ENCODE assay signal across 14 cellular contexts in the genomic region with DNA sequence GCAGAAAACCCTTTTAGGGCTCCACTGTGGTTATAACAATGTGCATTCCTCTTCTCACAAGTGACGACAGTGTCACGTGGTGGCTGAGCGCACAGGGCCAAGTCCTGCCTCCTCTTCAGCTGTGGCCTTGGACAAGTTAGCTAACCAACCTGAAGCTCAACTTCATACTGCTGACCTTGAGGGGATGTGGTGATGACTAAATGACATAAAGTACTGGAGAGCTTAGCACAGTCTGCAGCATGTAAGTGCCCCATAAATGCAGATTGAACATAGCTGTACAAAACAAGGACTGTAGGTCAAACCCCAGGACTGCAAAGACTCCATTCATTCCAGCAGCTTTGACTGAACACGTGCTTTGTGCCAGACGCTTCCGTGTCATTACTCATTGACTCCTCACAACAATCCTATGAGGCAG. TPM values are rescaled to one million over a fixed set of nuclear protein-coding genes. Genes with fewer than 3 reads are reported as not detected.
DNase-seq lines count a peak whose midpoint lies in the region; ATAC-seq, FAIRE-seq and TF ChIP-seq lines count a peak whose summit lies in the region.
"Had no signal": no experiment of that assay in that cellular context is flagged by ENCODE, and none has a peak within 500 bp of the region (broad histone marks: within the 10 kb centered on the region; RNA-seq: fewer than 3 reads in every experiment).

No MANE protein-coding gene starts in this region.

- H3K4me3 Mint-ChIP-seq in astrocyte (ENCODE audit: unreplicated experiment) = no peak overlapping the region
- H3K4me3 Mint-ChIP-seq in natural killer cell = no peak overlapping the region
- H3K4me3 Mint-ChIP-seq in activated CD4-positive, alpha-beta T cell treated with anti-CD3 and anti-CD28 coated beads, Interleukin-2, amount 10 ng/mL, durations not matched to agents 24 days and 14 days = no peak overlapping the region
- H3K4me3 Mint-ChIP-seq: CD4-positive, alpha-beta T cell; naive B cell had no signal

- no peaks in the 10 kb centered on the region for H3K9me3 ChIP-seq in astrocyte (ENCODE audit: insufficient read depth, low read depth, low read length)

- H3K9ac ChIP-seq in astrocyte (ENCODE audit: low read length) = no peak overlapping the region

- H3K4me1 ChIP-seq in astrocyte (ENCODE audit: insufficient read depth, low read length) = peaks cover 13% of the 10 kb centered on the region

- peaks cover 17% of the 10 kb centered on the region for H3K27me3 Mint-ChIP-seq in astrocyte (ENCODE audit: low read depth, unreplicated experiment)
- peaks cover 16 to 30% of the 10 kb centered on the region in 2 donors for H3K27me3 Mint-ChIP-seq in natural killer cell (ENCODE audit: low read depth in 2 of 2)
- peaks cover 20% of the 10 kb centered on the region for H3K27me3 Mint-ChIP-seq in activated CD4-positive, alpha-beta T cell treated with anti-CD3 and anti-CD28 coated beads, Interleukin-2, amount 10 ng/mL, durations not matched to agents 24 days and 14 days

- no peaks in the 10 kb centered on the region for H3K36me3 ChIP-seq in astrocyte (ENCODE audit: insufficient read depth, low read length)

- no peaks in the 10 kb centered on the region for H3K79me2 ChIP-seq in astrocyte (ENCODE audit: insufficient read depth, low read length)

- TF ChIP-seq CTCF in astrocyte (IDR thresholded peaks at IDR 0.05; ENCODE audit: insufficient read depth, low read depth, low read length) (no peak), foreskin fibroblast (IDR thresholded peaks at IDR 0.05; ENCODE audit: low read depth, low read length) (no peak), natural killer cell (IDR thresholded peaks at IDR 0.05) (no peak)

- intact Hi-C loops in natural killer cell (cut with micrococcal nuclease) = no loop called here
- intact Hi-C loops in activated CD4-positive, alpha-beta T cell treated with anti-CD3 and anti-CD28 coated beads, Interleukin-2, amount 10 ng/mL, durations not matched to agents 24 days and 14 days (cut with micrococcal nuclease) = no loop called here

- no peaks in the 10 kb centered on the region for H3K27me3 ChIP-seq in astrocyte (ENCODE audit: insufficient read depth, low read length)

- H3K4me1 Mint-ChIP-seq in astrocyte (ENCODE audit: low read depth, unreplicated experiment) = peaks cover 5% of the 10 kb centered on the region
- H3K4me1 Mint-ChIP-seq in natural killer cell = peaks cover 5 to 8% of the 10 kb centered on the region in 2 donors
- H3K4me1 Mint-ChIP-seq in activated CD4-positive, alpha-beta T cell treated with anti-CD3 and anti-CD28 coated beads, Interleukin-2, amount 10 ng/mL, durations not matched to agents 24 days and 14 days = no peaks in the 10 kb centered on the region

- no peak overlapping the region for H3K4me3 ChIP-seq in astrocyte (ENCODE audit: insufficient read depth, low read depth, low read length)
- no peak overlapping the region for H3K4me3 ChIP-seq in foreskin fibroblast (ENCODE audit: low read depth in 1 of 2, low read length in 2 of 2)
- H3K4me3 ChIP-seq: coronary artery had no signal

- H3K4me2 ChIP-seq in astrocyte (ENCODE audit: low read length) = peak overlapping the region; percentile 21

- H3K27ac ChIP-seq in astrocyte (ENCODE audit: low read depth, low read length) = peak overlapping the region; percentile 49
- H3K27ac ChIP-seq: coronary artery had no signal

- no peak for ATAC-seq in natural killer cell

- no peak overlapping the region for H2AFZ ChIP-seq in astrocyte (ENCODE audit: low read depth, low read length)

- DNase-seq in GM03348 (ENCODE audit: low spot score) (peak; percentile 19), astrocyte (ENCODE audit: low read depth) (peak; percentile 94), foreskin fibroblast (peak; percentile 79 to 95), pulmonary artery endothelial cell (ENCODE audit: low read depth, low spot score) (peak; percentile 80), natural killer cell (no peak), frontal cortex (ENCODE audit: low spot score in 2 of 2) (no peak), NCI-H2107 treated with DMSO at 0.1 percent for 48 hours (lab: John Stamatoyannopoulos, UW; ENCODE audit: unreplicated experiment) (no peak)
- no peak for DNase-seq in activated CD4-positive, alpha-beta T cell treated with anti-CD3 and anti-CD28 coated beads, Interleukin-2, amount 10 ng/mL, durations not matched to agents 24 days and 14 days
- DNase-seq: activated CD4-positive, alpha-beta T cell treated with anti-CD3 and anti-CD28 coated beads for 48 hours; CD4-positive, alpha-beta T cell; GOT3; naive B cell; NCI-H2029 treated with DMSO at 0.1 percent for 48 hours had no signal

- H4K20me1 ChIP-seq in astrocyte (ENCODE audit: insufficient read depth, low read length) = no peaks in the 10 kb centered on the region

- FAIRE-seq in astrocyte (lab: Jason Lieb, UNC) (no peak), frontal cortex (lab: Jason Lieb, UNC) (no peak)

- H3K27ac Mint-ChIP-seq in astrocyte (ENCODE audit: unreplicated experiment) = no peak overlapping the region
- no peak overlapping the region for H3K27ac Mint-ChIP-seq in natural killer cell
- no peak overlapping the region for H3K27ac Mint-ChIP-seq in activated CD4-positive, alpha-beta T cell treated with anti-CD3 and anti-CD28 coated beads, Interleukin-2, amount 10 ng/mL, durations not matched to agents 24 days and 14 days
- H3K27ac Mint-ChIP-seq: CD4-positive, alpha-beta T cell; naive B cell had no signal

- H3K36me3 Mint-ChIP-seq in astrocyte (ENCODE audit: low read depth, unreplicated experiment) = no peaks in the 10 kb centered on the region
- H3K36me3 Mint-ChIP-seq in natural killer cell = no peaks in the 10 kb centered on the region
- H3K36me3 Mint-ChIP-seq in activated CD4-positive, alpha-beta T cell treated with anti-CD3 and anti-CD28 coated beads, Interleukin-2, amount 10 ng/mL, durations not matched to agents 24 days and 14 days (ENCODE audit: low read depth) = no peaks in the 10 kb centered on the region
- H3K36me3 Mint-ChIP-seq: naive B cell had no signal

- no peaks in the 10 kb centered on the region for H3K9me3 Mint-ChIP-seq in astrocyte (ENCODE audit: unreplicated experiment)
- H3K9me3 Mint-ChIP-seq in natural killer cell = no peaks in the 10 kb centered on the region
- no peaks in the 10 kb centered on the region for H3K9me3 Mint-ChIP-seq in activated CD4-positive, alpha-beta T cell treated with anti-CD3 and anti-CD28 coated beads, Interleukin-2, amount 10 ng/mL, durations not matched to agents 24 days and 14 days
- H3K9me3 Mint-ChIP-seq: CD4-positive, alpha-beta T cell; naive B cell had no signal

RNA-seq across cellular contexts. Expression of a gene that starts 20.1 kb away (rescaled TPM):
- total RNA-seq in astrocyte = not detected in 2 replicates
- total RNA-seq in pulmonary artery endothelial cell = not detected in 2 replicates
- total RNA-seq in natural killer cell = under 1 TPM in 2 of 3 donors, not detected in 1; 0.21 to 0.48 TPM
- not detected for total RNA-seq in frontal cortex
- 0.12 and 0.21 TPM in 2 replicates for total RNA-seq in activated CD4-positive, alpha-beta T cell treated with anti-CD3 and anti-CD28 coated beads, Interleukin-2, amount 10 ng/mL, durations not matched to agents 24 days and 14 days
- total RNA-seq: CD4-positive, alpha-beta T cell had no signal

RNA-seq across cellular contexts. Expression of a gene that starts 36.4 kb away (rescaled TPM):
- total RNA-seq in astrocyte (9.2 and 10.6 TPM in 2 replicates), pulmonary artery endothelial cell (67.7 and 107 TPM in 2 replicates), natural killer cell (10 to 100 TPM; 13.3 to 17.4 (median 13.5) TPM), frontal cortex (44.8 TPM)
- total RNA-seq in activated CD4-positive, alpha-beta T cell treated with anti-CD3 and anti-CD28 coated beads, Interleukin-2, amount 10 ng/mL, durations not matched to agents 24 days and 14 days = 24.8 and 28.1 TPM in 2 replicates

Comparison
In these comparisons a context has a peak if more than half of its experiments do, and no peak if none do; other contexts are left out.
1. DNase-seq: peak in GM03348 (single experiment), astrocyte (single experiment), foreskin fibroblast (2 of 2) and pulmonary artery endothelial cell (single experiment); none in natural killer cell (single experiment), frontal cortex (0 of 2), NCI-H2107 treated with DMSO at 0.1 percent for 48 hours (single experiment) and activated CD4-positive, alpha-beta T cell treated with anti-CD3 and anti-CD28 coated beads, Interleukin-2, amount 10 ng/mL, durations not matched to agents 24 days and 14 days (single experiment).